Comparison of ENCODE assay signal across 1 cellular context in genomic region chr10:119315128-119316001, GRCh38.
A peak's percentile ranks its signal among the peaks of the same experiment; 100 is the strongest.
TF ChIP-seq lines count a peak whose summit lies in the region.

No MANE protein-coding gene starts in this region.

TF ChIP-seq in HEK293, 187 proteins besides CTCF, POLR2A, EP300 and RAD21 (continued from another document):
- TF ChIP-seq INSM2 (tag by site-specific recombination; IDR thresholded peaks at IDR 0.05) (0 out of 2 replicates have a peak, but pooled peaks have one; percentile 72), ZSCAN16 (tag by site-specific recombination; IDR thresholded peaks at IDR 0.05) (no peak), ZNF529 (tag by site-specific recombination; IDR thresholded peaks at IDR 0.05; ENCODE audit: insufficient replicate concordance) (no peak), ZBTB7A (tag by site-specific recombination; IDR thresholded peaks at IDR 0.05; ENCODE audit: low read depth) (0 out of 2 replicates have a peak, but pooled peaks have one; percentile 6), ZNF549 (tag by site-specific recombination; IDR thresholded peaks at IDR 0.05) (no peak), PRDM1 (tag by site-specific recombination; IDR thresholded peaks at IDR 0.05) (peak; percentile 85), ZNF391 (tag by site-specific recombination; IDR thresholded peaks at IDR 0.05; ENCODE audit: borderline replicate concordance, low read depth) (0 out of 2 replicates have a peak, but pooled peaks have one; percentile 50), ZNF837 (tag by site-specific recombination; IDR thresholded peaks at IDR 0.05) (no peak), ZNF302 (tag by site-specific recombination; IDR thresholded peaks at IDR 0.05; ENCODE audit: low read depth) (no peak), ZNF155 (tag by site-specific recombination; IDR thresholded peaks at IDR 0.05) (no peak), ZNF530 (tag by site-specific recombination; IDR thresholded peaks at IDR 0.05; ENCODE audit: low read depth) (no peak), ZFP69B (tag by site-specific recombination; IDR thresholded peaks at IDR 0.05) (no peak), MZF1 (tag by site-specific recombination; IDR thresholded peaks at IDR 0.05; ENCODE audit: borderline replicate concordance) (no peak), ZNF366 (tag by site-specific recombination; conservative IDR thresholded peaks at IDR 0.05) (peak; percentile 82), ZNF202 (tag by site-specific recombination; IDR thresholded peaks at IDR 0.05; ENCODE audit: borderline replicate concordance) (no peak), SCRT1 (tag by site-specific recombination; IDR thresholded peaks at IDR 0.05; ENCODE audit: borderline replicate concordance) (no peak), ZNF501 (tag by site-specific recombination; IDR thresholded peaks at IDR 0.05) (0 out of 2 replicates have a peak, but pooled peaks have one; percentile 10), ZNF335 (tag by site-specific recombination; conservative IDR thresholded peaks at IDR 0.05) (peak; percentile 43; the same call in 1 of the 2 replicates), ZBTB17 (tag by site-specific recombination; IDR thresholded peaks at IDR 0.05) (peak; percentile 89)
- TF ChIP-seq, protein P1, sequence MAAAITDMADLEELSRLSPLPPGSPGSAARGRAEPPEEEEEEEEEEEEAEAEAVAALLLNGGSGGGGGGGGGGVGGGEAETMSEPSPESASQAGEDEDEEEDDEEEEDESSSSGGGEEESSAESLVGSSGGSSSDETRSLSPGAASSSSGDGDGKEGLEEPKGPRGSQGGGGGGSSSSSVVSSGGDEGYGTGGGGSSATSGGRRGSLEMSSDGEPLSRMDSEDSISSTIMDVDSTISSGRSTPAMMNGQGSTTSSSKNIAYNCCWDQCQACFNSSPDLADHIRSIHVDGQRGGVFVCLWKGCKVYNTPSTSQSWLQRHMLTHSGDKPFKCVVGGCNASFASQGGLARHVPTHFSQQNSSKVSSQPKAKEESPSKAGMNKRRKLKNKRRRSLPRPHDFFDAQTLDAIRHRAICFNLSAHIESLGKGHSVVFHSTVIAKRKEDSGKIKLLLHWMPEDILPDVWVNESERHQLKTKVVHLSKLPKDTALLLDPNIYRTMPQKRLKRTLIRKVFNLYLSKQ (tag by site-specific recombination; IDR thresholded peaks at IDR 0.05; ENCODE audit: borderline replicate concordance): no peak
- TF ChIP-seq, protein P2, sequence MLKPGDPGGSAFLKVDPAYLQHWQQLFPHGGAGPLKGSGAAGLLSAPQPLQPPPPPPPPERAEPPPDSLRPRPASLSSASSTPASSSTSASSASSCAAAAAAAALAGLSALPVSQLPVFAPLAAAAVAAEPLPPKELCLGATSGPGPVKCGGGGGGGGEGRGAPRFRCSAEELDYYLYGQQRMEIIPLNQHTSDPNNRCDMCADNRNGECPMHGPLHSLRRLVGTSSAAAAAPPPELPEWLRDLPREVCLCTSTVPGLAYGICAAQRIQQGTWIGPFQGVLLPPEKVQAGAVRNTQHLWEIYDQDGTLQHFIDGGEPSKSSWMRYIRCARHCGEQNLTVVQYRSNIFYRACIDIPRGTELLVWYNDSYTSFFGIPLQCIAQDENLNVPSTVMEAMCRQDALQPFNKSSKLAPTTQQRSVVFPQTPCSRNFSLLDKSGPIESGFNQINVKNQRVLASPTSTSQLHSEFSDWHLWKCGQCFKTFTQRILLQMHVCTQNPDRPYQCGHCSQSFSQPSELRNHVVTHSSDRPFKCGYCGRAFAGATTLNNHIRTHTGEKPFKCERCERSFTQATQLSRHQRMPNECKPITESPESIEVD (tag by site-specific recombination; IDR thresholded peaks at IDR 0.05): no peak
- TF ChIP-seq, protein P3, sequence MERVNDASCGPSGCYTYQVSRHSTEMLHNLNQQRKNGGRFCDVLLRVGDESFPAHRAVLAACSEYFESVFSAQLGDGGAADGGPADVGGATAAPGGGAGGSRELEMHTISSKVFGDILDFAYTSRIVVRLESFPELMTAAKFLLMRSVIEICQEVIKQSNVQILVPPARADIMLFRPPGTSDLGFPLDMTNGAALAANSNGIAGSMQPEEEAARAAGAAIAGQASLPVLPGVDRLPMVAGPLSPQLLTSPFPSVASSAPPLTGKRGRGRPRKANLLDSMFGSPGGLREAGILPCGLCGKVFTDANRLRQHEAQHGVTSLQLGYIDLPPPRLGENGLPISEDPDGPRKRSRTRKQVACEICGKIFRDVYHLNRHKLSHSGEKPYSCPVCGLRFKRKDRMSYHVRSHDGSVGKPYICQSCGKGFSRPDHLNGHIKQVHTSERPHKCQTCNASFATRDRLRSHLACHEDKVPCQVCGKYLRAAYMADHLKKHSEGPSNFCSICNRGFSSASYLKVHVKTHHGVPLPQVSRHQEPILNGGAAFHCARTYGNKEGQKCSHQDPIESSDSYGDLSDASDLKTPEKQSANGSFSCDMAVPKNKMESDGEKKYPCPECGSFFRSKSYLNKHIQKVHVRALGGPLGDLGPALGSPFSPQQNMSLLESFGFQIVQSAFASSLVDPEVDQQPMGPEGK (tag by site-specific recombination; IDR thresholded peaks at IDR 0.05): 0 out of 2 replicates have a peak, but pooled peaks have one; percentile 31
